20 cellular contexts compared by ENCODE assay signal in genomic region chrX:2682582-2683177, GRCh38. TPM values are rescaled to one million over a fixed set of nuclear protein-coding genes. Genes with fewer than 3 reads are reported as not detected.
A peak's percentile ranks its signal among the peaks of the same experiment; 100 is the strongest.
DNase-seq lines count a peak whose midpoint lies in the region; ATAC-seq, FAIRE-seq and TF ChIP-seq lines count a peak whose summit lies in the region.
"Had no signal": no experiment of that assay in that cellular context is flagged by ENCODE, and none has a peak within 500 bp of the region (broad histone marks: within the 10 kb centered on the region; RNA-seq: fewer than 3 reads in every experiment).

No MANE protein-coding gene starts in this region.

- H2BK15ac ChIP-seq in H1 (ENCODE audit: low read length), result 0 out of 2 replicates have a peak overlapping the region, but pooled peaks have one; percentile 53

- no peaks in the 10 kb centered on the region for H3K4me1 Mint-ChIP-seq in activated naive CD4-positive, alpha-beta T cell treated with anti-CD3 and anti-CD28 coated beads, Interleukin-2, amount 10 ng/mL, durations not matched to agents 7 days and 5 days
- no peaks in the 10 kb centered on the region for H3K4me1 Mint-ChIP-seq in activated naive CD4-positive, alpha-beta T cell treated with anti-CD3 and anti-CD28 coated beads for 36 hours (ENCODE audit: low read depth)
- H3K4me1 Mint-ChIP-seq: CD14-positive monocyte had no signal

- H3K9ac ChIP-seq in H1 (replicated peaks in 1 of 4; ENCODE audit: extremely low read depth in 1 of 4, low read depth in 3 of 4, low read length in 3 of 4), result no peak overlapping the region
- H3K9ac ChIP-seq: BLaER1 had no signal

- no peak overlapping the region for H3K4me2 ChIP-seq in H1 (ENCODE audit: insufficient read depth in 1 of 2, low read depth in 2 of 2, low read length in 2 of 2)
- H3K4me2 ChIP-seq: A549, BLaER1 had no signal

- H3K79me2 ChIP-seq in H1 (ENCODE audit: control insufficient read depth in 1 of 2, insufficient read depth in 2 of 2, low read length in 2 of 2), result no peaks in the 10 kb centered on the region

- no peaks in the 10 kb centered on the region for H3K9me3 Mint-ChIP-seq in activated naive CD4-positive, alpha-beta T cell treated with anti-CD3 and anti-CD28 coated beads, Interleukin-2, amount 10 ng/mL, durations not matched to agents 7 days and 5 days
- H3K9me3 Mint-ChIP-seq in activated naive CD4-positive, alpha-beta T cell treated with anti-CD3 and anti-CD28 coated beads for 36 hours, result no peaks in the 10 kb centered on the region
- H3K9me3 Mint-ChIP-seq: CD8-positive, alpha-beta T cell had no signal

- no peak overlapping the region for H2BK5ac ChIP-seq in H1 (ENCODE audit: low read depth, low read length)

- H3K23me2 ChIP-seq in H1 (ENCODE audit: low read depth, low read length), result peaks cover 8% of the 10 kb centered on the region; the same call in 1 of the 2 replicates

- no peak for TF ChIP-seq EP300 in H1 (IDR thresholded peaks at IDR 0.05; ENCODE audit: borderline replicate concordance in 1 of 2, low read depth in 2 of 2, low read length in 2 of 2)

- TF ChIP-seq CTCF in H1 (IDR thresholded peaks at IDR 0.05; ENCODE audit: control extremely low read depth in 1 of 3, insufficient read depth in 1 of 3, low read depth in 1 of 3, low read length in 3 of 3), result no peak

- CTCF ChIA-PET in activated naive CD4-positive, alpha-beta T cell treated with anti-CD3 and anti-CD28 coated beads, Interleukin-2, amount 10 ng/mL, durations not matched to agents 7 days and 5 days (lab: Charles Lee), result no interaction called here
- CTCF ChIA-PET in activated naive CD4-positive, alpha-beta T cell treated with anti-CD3 and anti-CD28 coated beads for 36 hours (lab: Charles Lee), result no interaction called here
- CTCF ChIA-PET in H1 (lab: Charles Lee; ENCODE audit: partially characterized antibody), result no interaction called here

- FAIRE-seq in H1 (lab: Jason Lieb, UNC) (no peak), RCC 7860 (lab: Jason Lieb, UNC) (no peak)
- FAIRE-seq: A549, H54, K562 had no signal

- TF ChIP-seq POLR2A in H1 (IDR thresholded peaks at IDR 0.05; ENCODE audit: control extremely low read depth in 1 of 2, low read depth in 2 of 2, low read length in 2 of 2), result no peak

- H3K36me3 Mint-ChIP-seq in activated naive CD4-positive, alpha-beta T cell treated with anti-CD3 and anti-CD28 coated beads, Interleukin-2, amount 10 ng/mL, durations not matched to agents 7 days and 5 days, result no peaks in the 10 kb centered on the region
- H3K36me3 Mint-ChIP-seq in activated naive CD4-positive, alpha-beta T cell treated with anti-CD3 and anti-CD28 coated beads for 36 hours (ENCODE audit: low read depth), result no peaks in the 10 kb centered on the region
- H3K36me3 Mint-ChIP-seq: CD14-positive monocyte; CD8-positive, alpha-beta T cell had no signal

- 81% methylated on average over 6 of the region's 6 CpGs; no CpG with 5 or more reads in 1 of the 2 experiments for WGBS in H1 (ENCODE audit: extremely low coverage in 1 of 2, insufficient coverage in 1 of 2, insufficient read length in 1 of 2, insufficient replicate concordance in 2 of 2, low coverage in 1 of 2, low lambda C conversion rate in 2 of 2, missing lambda C conversion rate in 1 of 2), 2 experiments

- no peak overlapping the region for H2AFZ ChIP-seq in H1 (ENCODE audit: low read length)

- no peak overlapping the region for H2BK20ac ChIP-seq in H1 (ENCODE audit: low read length)

- ATAC-seq in left ventricle myocardium superior (no peak), HG03520 (IDR thresholded peaks at IDR 0.05; ENCODE audit: unreplicated experiment) (no peak)
- ATAC-seq: A549; CD8-positive, alpha-beta T cell; K562 had no signal

- H3K79me1 ChIP-seq in H1 (ENCODE audit: low read depth, low read length), result no peaks in the 10 kb centered on the region

- peaks cover 9% of the 10 kb centered on the region for H3K27me3 Mint-ChIP-seq in activated naive CD4-positive, alpha-beta T cell treated with anti-CD3 and anti-CD28 coated beads, Interleukin-2, amount 10 ng/mL, durations not matched to agents 7 days and 5 days
- H3K27me3 Mint-ChIP-seq in activated naive CD4-positive, alpha-beta T cell treated with anti-CD3 and anti-CD28 coated beads for 36 hours (ENCODE audit: low read depth), result no peaks in the 10 kb centered on the region

- H3K27ac Mint-ChIP-seq in activated naive CD4-positive, alpha-beta T cell treated with anti-CD3 and anti-CD28 coated beads, Interleukin-2, amount 10 ng/mL, durations not matched to agents 7 days and 5 days, result no peak overlapping the region
- H3K27ac Mint-ChIP-seq in activated naive CD4-positive, alpha-beta T cell treated with anti-CD3 and anti-CD28 coated beads for 36 hours, result no peak overlapping the region
- H3K27ac Mint-ChIP-seq: CD14-positive monocyte; CD8-positive, alpha-beta T cell had no signal

- no peak overlapping the region for H4K91ac ChIP-seq in H1 (replicated peaks; ENCODE audit: insufficient read length, low read length)

- DNase-seq in activated naive CD4-positive, alpha-beta T cell treated with anti-CD3 and anti-CD28 coated beads, Interleukin-2, amount 10 ng/mL, durations not matched to agents 7 days and 5 days, result peak; percentile 5
- DNase-seq in activated naive CD4-positive, alpha-beta T cell treated with anti-CD3 and anti-CD28 coated beads for 36 hours, result no peak
- peak; percentile 46 for DNase-seq in MG63
- DNase-seq in H1 (ENCODE audit: low read depth in 1 of 2, low spot score in 2 of 2), result no peak
- DNase-seq in mesenteric fat pad (ENCODE audit: low spot score), result peak; percentile 43
- no peak for DNase-seq in left ventricle myocardium superior
- no peak for DNase-seq in RCC 7860 (ENCODE audit: low spot score)
- DNase-seq: Calu3; CD8-positive, alpha-beta T cell; DMS79 treated with DMSO at 0.1 percent for 48 hours; GF-D8; HCEC 1CT had no signal

- H3K14ac ChIP-seq in H1 (ENCODE audit: insufficient read length), result no peak overlapping the region

- H2BK12ac ChIP-seq in H1 (ENCODE audit: low read depth, low read length), result no peak overlapping the region

- no peak overlapping the region for H4K8ac ChIP-seq in H1 (ENCODE audit: extremely low read depth, insufficient read depth, low read length)

- POLR2A ChIA-PET in H1 (lab: Charles Lee; ENCODE audit: partially characterized antibody), result no interaction called here

- H3K27ac ChIP-seq in H1 (ENCODE audit: low read depth, low read length), result no peak overlapping the region
- H3K27ac ChIP-seq: 22Rv1, A549, BLaER1, HL-60 had no signal

- H3K27me3 ChIP-seq in MG63, result no peaks in the 10 kb centered on the region
- no peaks in the 10 kb centered on the region for H3K27me3 ChIP-seq in H1 (replicated peaks in 1 of 4; ENCODE audit: control insufficient read depth in 3 of 4, extremely low read depth in 1 of 4, insufficient read depth in 3 of 4, low read length in 3 of 4)
- H3K27me3 ChIP-seq: BLaER1 had no signal

- H2BK120ac ChIP-seq in H1 (replicated peaks; ENCODE audit: low read depth, low read length), result no peak overlapping the region

- H3K18ac ChIP-seq in H1 (ENCODE audit: extremely low read depth, low read length), result no peak overlapping the region

- H4K20me1 ChIP-seq in H1 (replicated peaks in 1 of 2; ENCODE audit: control insufficient read depth in 1 of 2, insufficient read depth in 2 of 2, low read length in 2 of 2), result peaks cover 0 to 1% of the 10 kb centered on the region in 2 experiments
- H4K20me1 ChIP-seq: BLaER1 had no signal

- intact Hi-C loops in activated naive CD4-positive, alpha-beta T cell treated with anti-CD3 and anti-CD28 coated beads for 36 hours (cut with micrococcal nuclease), result no loop called here
- intact Hi-C loops in left ventricle myocardium superior (cut with micrococcal nuclease), result no loop called here

- H3K36me3 ChIP-seq in MG63 (no peaks in the 10 kb centered on the region), H1 (ENCODE audit: control insufficient read depth in 2 of 4, insufficient read depth in 4 of 4, low read length in 3 of 4) (no peaks in the 10 kb centered on the region)
- H3K36me3 ChIP-seq: BLaER1 had no signal

- H3K56ac ChIP-seq in H1 (replicated peaks; ENCODE audit: insufficient read length, low read depth, low read length), result no peak overlapping the region

- peaks cover 0 to 2% (median 0%) of the 10 kb centered on the region in 4 experiments; a peak in 1 of 7 replicates for H3K4me1 ChIP-seq in H1 (replicated peaks in 1 of 4; ENCODE audit: control insufficient read depth in 3 of 4, insufficient read depth in 4 of 4, low read length in 3 of 4)
- H3K4me1 ChIP-seq: BLaER1 had no signal

- TF ChIP-seq RAD21 in H1 (IDR thresholded peaks at IDR 0.05 in 1 of 2, conservative IDR thresholded peaks at IDR 0.05 in 1 of 2; ENCODE audit: low read depth in 2 of 2, low read length in 2 of 2), result no peak

- no peaks in the 10 kb centered on the region for H3K9me3 ChIP-seq in MG63
- H3K9me3 ChIP-seq in H1 (ENCODE audit: insufficient read depth in 2 of 2, low read depth in 1 of 2, low read length in 1 of 2), result no peaks in the 10 kb centered on the region
- H3K9me3 ChIP-seq: A549, BLaER1 had no signal

- no peak overlapping the region for H2AK5ac ChIP-seq in H1 (ENCODE audit: low read depth, low read length)

- H3K23ac ChIP-seq in H1 (ENCODE audit: insufficient read length), result no peak overlapping the region

- no peak overlapping the region for H3K4ac ChIP-seq in H1 (replicated peaks; ENCODE audit: insufficient read length, low read depth, low read length)

- H3K4me3 ChIP-seq in MG63 (no peak overlapping the region), H1 (ENCODE audit: extremely low read depth in 1 of 4, insufficient read depth in 2 of 4, low read depth in 3 of 4, low read length in 4 of 4) (no peak overlapping the region)
- H3K4me3 ChIP-seq: A549, BLaER1, K562 had no signal

- no peak overlapping the region for H3K4me3 Mint-ChIP-seq in activated naive CD4-positive, alpha-beta T cell treated with anti-CD3 and anti-CD28 coated beads, Interleukin-2, amount 10 ng/mL, durations not matched to agents 7 days and 5 days
- H3K4me3 Mint-ChIP-seq in activated naive CD4-positive, alpha-beta T cell treated with anti-CD3 and anti-CD28 coated beads for 36 hours, result no peak overlapping the region
- H3K4me3 Mint-ChIP-seq: CD14-positive monocyte; CD8-positive, alpha-beta T cell had no signal

- H4K5ac ChIP-seq in H1 (ENCODE audit: insufficient read length, low read depth, low read length), result no peak overlapping the region

TF ChIP-seq in H1, 55 proteins besides CTCF, POLR2A, EP300 and RAD21 (continues in another document):
- TF ChIP-seq NRF1 (IDR thresholded peaks at IDR 0.05; ENCODE audit: low read depth, low read length), result no peak

RNA-seq across cellular contexts. Expression of gene CD99, which starts 8.4 kb away (rescaled TPM):
- total RNA-seq in activated naive CD4-positive, alpha-beta T cell treated with anti-CD3 and anti-CD28 coated beads for 36 hours, result 100 to 1,000 TPM; 205 to 215 TPM
- total RNA-seq in MG63 (2014; rRNA removed; shearing (Covaris generic); ENCODE audit: low replicate concordance), result 582 and 695 TPM in 2 replicates
- 46.9 and 47.8 TPM in 2 replicates for total RNA-seq in H1 (2021; fragmentation: NEBNext Ultra II Directional; extraction: Animal tissue kit (Norgen Biotek cat#: 25700))
- polyA plus RNA-seq in H1 (2011; rRNA removed), result 30.1 and 44.0 TPM in 2 replicates
- 33.5 TPM for polyA plus RNA-seq in H1 (2011; cell fraction: cytosol; rRNA removed)
- polyA plus RNA-seq in H1 (2011; cell fraction: nucleus; rRNA removed), result 29.9 TPM
- polyA plus RNA-seq in H1 (2012, experiment 1 of 2), result 71.0 to 90.9 TPM (median 85.7 TPM) in 4 replicates
- polyA plus RNA-seq in H1 (2012, experiment 2 of 2), result 90.6 TPM
- 70.9 TPM for polyA plus RNA-seq in H1 (2013, experiment 1 of 2)
- 85.5 TPM for polyA plus RNA-seq in H1 (2013, experiment 2 of 2)
- 10.0 TPM in 2 replicates for polyA minus RNA-seq in H1 (2011; rRNA and poly(A)+ RNA removed)
- 21.8 TPM for polyA minus RNA-seq in H1 (2011; cell fraction: cytosol; rRNA and poly(A)+ RNA removed)
- 11.6 TPM for polyA minus RNA-seq in H1 (2011; cell fraction: nucleus; rRNA and poly(A)+ RNA removed)
- total RNA-seq in mesenteric fat pad (398 TPM), left ventricle myocardium superior (360 TPM)

Comparison
In these comparisons a context has a peak if more than half of its experiments do, and no peak if none do; other contexts are left out.
1. DNase-seq: peak in activated naive CD4-positive, alpha-beta T cell treated with anti-CD3 and anti-CD28 coated beads, Interleukin-2, amount 10 ng/mL, durations not matched to agents 7 days and 5 days (single experiment), MG63 (single experiment) and mesenteric fat pad (single experiment); none in activated naive CD4-positive, alpha-beta T cell treated with anti-CD3 and anti-CD28 coated beads for 36 hours (single experiment), H1 (0 of 2), left ventricle myocardium superior (single experiment) and RCC 7860 (single experiment).